12 cellular contexts compared by ENCODE assay signal in the genomic region with DNA sequence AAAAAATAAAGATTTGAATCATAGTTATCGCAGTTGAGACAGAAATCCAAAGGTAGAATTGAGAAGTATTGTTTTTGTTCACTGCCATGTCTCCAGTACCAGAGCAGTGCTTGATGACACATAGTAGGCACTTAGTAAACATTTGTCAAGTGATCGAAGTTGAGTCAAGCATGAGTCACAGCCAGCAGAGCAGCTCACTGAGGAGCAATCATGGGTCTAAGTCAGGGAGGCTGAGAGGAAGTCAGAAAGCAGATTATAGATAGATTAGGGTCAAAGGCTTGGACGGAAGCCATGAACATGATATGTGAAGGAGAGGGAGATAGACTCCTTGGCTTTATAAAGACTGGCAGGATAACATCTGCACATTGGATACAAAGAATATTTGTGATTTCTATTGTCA.
DNase-seq lines count a peak whose midpoint lies in the region; ATAC-seq and TF ChIP-seq lines count a peak whose summit lies in the region.
"Had no signal": no experiment of that assay in that cellular context is flagged by ENCODE, and none has a peak within 500 bp of the region (broad histone marks: within the 10 kb centered on the region; RNA-seq: fewer than 3 reads in every experiment).

No MANE protein-coding gene starts in this region.

- POLR2A ChIA-PET in A673 (lab: Charles Lee; ENCODE audit: low non-redundant PET), result no interaction called here

- CTCF ChIA-PET in A673 (lab: Charles Lee), result no interaction called here

- intact Hi-C loops in A673 (cut with micrococcal nuclease; ENCODE audit: unreplicated experiment), result no loop called here

- no peak overlapping the region for H3K4me3 ChIP-seq in A673 (ENCODE audit: low read depth, low read length, poor library complexity, severe bottlenecking)
- H3K4me3 ChIP-seq: cardiac muscle cell had no signal

- H3K27ac ChIP-seq in A673 (ENCODE audit: low read depth, low read length, poor library complexity, severe bottlenecking), result no peak overlapping the region
- H3K27ac ChIP-seq: cardiac muscle cell had no signal

- no TSS peak for BruUV-seq in A673 (replicated peaks; lab: Mats Ljungman, UMichigan)

- TF ChIP-seq CTCF in A673 (conservative IDR thresholded peaks at IDR 0.05; ENCODE audit: low read depth, low read length), result no peak

- peak; percentile 80 for DNase-seq in A673 (ENCODE audit: low spot score)
- peak; percentile 81 for DNase-seq in HCEC 1CT
- DNase-seq in T-helper 17 cell, result no peak
- peak; percentile 1 for DNase-seq in fibroblast of the conjunctiva (ENCODE audit: low read depth)
- no peak for DNase-seq in SIG-M5 (lab: John Stamatoyannopoulos, UW)
- DNase-seq in Ammon's horn (ENCODE audit: low spot score), result no peak
- DNase-seq: activated CD8-positive, alpha-beta memory T cell treated with anti-CD3 and anti-CD28 coated beads for 24 hours; CD8-positive, alpha-beta T cell; NCI-H1105 treated with DMSO at 0.1 percent for 48 hours had no signal

- H3K27ac Mint-ChIP-seq in T-helper 17 cell, result no peak overlapping the region
- H3K27ac Mint-ChIP-seq: CD8-positive, alpha-beta T cell had no signal

- no peaks in the 10 kb centered on the region for H3K4me1 Mint-ChIP-seq in T-helper 17 cell

- H3K9me3 ChIP-seq in A673 (ENCODE audit: low read depth, low read length, poor library complexity, severe bottlenecking) (no peaks in the 10 kb centered on the region), T-helper 17 cell (ENCODE audit: control insufficient read depth, low read length, poor library complexity, severe bottlenecking) (no peaks in the 10 kb centered on the region)

- no peaks in the 10 kb centered on the region for H3K36me3 Mint-ChIP-seq in T-helper 17 cell (ENCODE audit: low read depth)
- H3K36me3 Mint-ChIP-seq: CD8-positive, alpha-beta T cell had no signal

- no peak overlapping the region for H3K4me3 Mint-ChIP-seq in T-helper 17 cell
- H3K4me3 Mint-ChIP-seq: CD8-positive, alpha-beta T cell had no signal

- no peaks in the 10 kb centered on the region for H3K36me3 ChIP-seq in A673 (ENCODE audit: insufficient read depth, low read length, poor library complexity, severe bottlenecking)
- H3K36me3 ChIP-seq: cardiac muscle cell had no signal

- peaks cover 15% of the 10 kb centered on the region for H3K27me3 Mint-ChIP-seq in T-helper 17 cell

- peaks cover 28% of the 10 kb centered on the region for H3K4me1 ChIP-seq in A673 (ENCODE audit: insufficient read depth, low read length, poor library complexity, severe bottlenecking)

- ATAC-seq in T-helper 17 cell (peak; percentile 41), HG03097 (IDR thresholded peaks at IDR 0.05; ENCODE audit: low FRiP score, unreplicated experiment) (no peak), HG03139 (IDR thresholded peaks at IDR 0.05; ENCODE audit: unreplicated experiment) (no peak)
- ATAC-seq: CD8-positive, alpha-beta T cell had no signal

- H3K27me3 ChIP-seq in A673 (replicated peaks; ENCODE audit: insufficient read depth, low read depth, low read length, poor library complexity), result no peaks in the 10 kb centered on the region
- H3K27me3 ChIP-seq: cardiac muscle cell had no signal

Comparison
In these comparisons a context has a peak if more than half of its experiments do, and no peak if none do; other contexts are left out.
1. DNase-seq: peak in A673 (single experiment), HCEC 1CT (single experiment) and fibroblast of the conjunctiva (single experiment); none in T-helper 17 cell (0 of 3), SIG-M5 (single experiment) and Ammon's horn (single experiment).